Comparison of ENCODE assay signal across 8 cellular contexts in genomic region chr11:33735166-33735425, GRCh38. TPM values are rescaled to one million over a fixed set of nuclear protein-coding genes. Genes with fewer than 3 reads are reported as not detected.
A peak's percentile ranks its signal among the peaks of the same experiment; 100 is the strongest.
DNase-seq lines count a peak whose midpoint lies in the region; ATAC-seq, FAIRE-seq and TF ChIP-seq lines count a peak whose summit lies in the region.

No MANE protein-coding gene starts in this region.

- FAIRE-seq in endothelial cell of umbilical vein (lab: Jason Lieb, UNC) (peak; percentile 35), GM12891 (lab: Jason Lieb, UNC) (no peak)

- no peaks in the 10 kb centered on the region for H3K9me3 Mint-ChIP-seq in activated T-cell treated with anti-CD3 and anti-CD28 coated beads, Interleukin-2, amount 50 U/mL, for 4 hours
- H3K9me3 Mint-ChIP-seq in osteocyte (ENCODE audit: unreplicated experiment), result no peaks in the 10 kb centered on the region

- H3K4me3 ChIP-seq in OCI-LY3 (ENCODE audit: low read length), result peak overlapping the region; percentile 78
- peak overlapping the region; percentile 74 to 98 (median 95) for H3K4me3 ChIP-seq in endothelial cell of umbilical vein (replicated peaks in 1 of 3; ENCODE audit: insufficient read depth in 1 of 3, low read depth in 1 of 3, low read length in 3 of 3)

- dilution Hi-C loops in endothelial cell of umbilical vein (cut with MboI; ENCODE audit: extremely low pct_ligation_motif_present, low sequenced_read_pairs), result no loop called here

- CTCF ChIA-PET in endothelial cell of umbilical vein (lab: Charles Lee), result interaction anchor here (1.4 to 4.6 kb wide), 4 partner anchors 7 to 19 kb away, joined by 4 to 32 read pairs (median 20); no protein-coding TSS in a partner anchor

- H3K79me2 ChIP-seq in OCI-LY3 (ENCODE audit: low read length) (peaks cover 52% of the 10 kb centered on the region), endothelial cell of umbilical vein (ENCODE audit: control insufficient read depth, insufficient read depth, low read length) (peaks cover 68% of the 10 kb centered on the region)

- TF ChIP-seq CTCF in OCI-LY3 (IDR thresholded peaks at IDR 0.05; ENCODE audit: low read depth, low read length) (no peak), endothelial cell of umbilical vein (IDR thresholded peaks at IDR 0.05; ENCODE audit: extremely low read depth in 1 of 2, insufficient read depth in 1 of 2, low read depth in 1 of 2, low read length in 2 of 2) (no peak), osteocyte (IDR thresholded peaks at IDR 0.05) (no peak)

- peak overlapping the region; percentile 97 for H3K27ac Mint-ChIP-seq in osteocyte (ENCODE audit: unreplicated experiment)

- H3K27me3 ChIP-seq in OCI-LY3 (ENCODE audit: low read depth, low read length), result no peaks in the 10 kb centered on the region
- H3K27me3 ChIP-seq in endothelial cell of umbilical vein (ENCODE audit: control insufficient read depth in 2 of 2, insufficient read depth in 2 of 2, low read length in 2 of 2), result no peaks in the 10 kb centered on the region

- intact Hi-C loops in endothelial cell of umbilical vein (cut with micrococcal nuclease), result loop anchor here (2.0 to 5.0 kb wide), 4 partner anchors 34 to 573 kb away; partner anchors contain the start of genes C11orf91, CSTF3 and HIPK3

- peaks cover 43% of the 10 kb centered on the region for H3K4me1 ChIP-seq in OCI-LY3 (ENCODE audit: low read length)
- H3K4me1 ChIP-seq in endothelial cell of umbilical vein (ENCODE audit: control insufficient read depth, extremely low read depth, insufficient read depth, low read length), result peaks cover 54% of the 10 kb centered on the region

- peak overlapping the region; percentile 86 for H3K9ac ChIP-seq in OCI-LY3 (ENCODE audit: low read length)
- H3K9ac ChIP-seq in endothelial cell of umbilical vein (replicated peaks; ENCODE audit: extremely low read depth, insufficient read depth, low read length), result peak overlapping the region; percentile 99

- TF ChIP-seq POLR2A in endothelial cell of umbilical vein (IDR thresholded peaks at IDR 0.05; ENCODE audit: low read depth, low read length) (no peak), GM12891 (IDR thresholded peaks at IDR 0.05; ENCODE audit: low read depth, low read length) (no peak)

- H3K4me1 Mint-ChIP-seq in activated T-cell treated with anti-CD3 and anti-CD28 coated beads, Interleukin-2, amount 50 U/mL, for 4 hours (ENCODE audit: low read depth), result peaks cover 44% of the 10 kb centered on the region
- H3K4me1 Mint-ChIP-seq in osteocyte (ENCODE audit: unreplicated experiment), result peaks cover 65% of the 10 kb centered on the region

- H3K27me3 Mint-ChIP-seq in activated T-cell treated with anti-CD3 and anti-CD28 coated beads, Interleukin-2, amount 50 U/mL, for 4 hours (ENCODE audit: low read depth), result no peaks in the 10 kb centered on the region
- H3K27me3 Mint-ChIP-seq in osteocyte (ENCODE audit: unreplicated experiment), result no peaks in the 10 kb centered on the region

- no TSS peak for BruUV-seq in endothelial cell of umbilical vein (replicated peaks; lab: Mats Ljungman, UMichigan)

- H2AFZ ChIP-seq in OCI-LY3 (ENCODE audit: low read depth, low read length), result 0 out of 2 replicates have a peak overlapping the region, but pooled peaks have one; percentile 8
- no peak overlapping the region for H2AFZ ChIP-seq in endothelial cell of umbilical vein (ENCODE audit: low read depth, low read length)

- peak overlapping the region; percentile 92 for H3K4me2 ChIP-seq in OCI-LY3 (ENCODE audit: low read length)
- H3K4me2 ChIP-seq in endothelial cell of umbilical vein (ENCODE audit: insufficient read depth, low read length), result peak overlapping the region; percentile 99

- peak overlapping the region; percentile 41 for H3K27ac ChIP-seq in OCI-LY3 (ENCODE audit: low read length)
- H3K27ac ChIP-seq in endothelial cell of umbilical vein (ENCODE audit: insufficient read depth, low read depth, low read length), result peak overlapping the region; percentile 93

- H3K9me3 ChIP-seq in OCI-LY3 (ENCODE audit: insufficient read depth, low read length), result no peaks in the 10 kb centered on the region
- no peaks in the 10 kb centered on the region for H3K9me3 ChIP-seq in endothelial cell of umbilical vein (replicated peaks; ENCODE audit: control insufficient read depth, insufficient read depth, low read length)

- ATAC-seq in activated T-cell treated with anti-CD3 and anti-CD28 coated beads, Interleukin-2, amount 50 U/mL, for 4 hours, result no peak
- no peak for ATAC-seq in HG03108 (IDR thresholded peaks at IDR 0.05; ENCODE audit: unreplicated experiment)

- peaks cover 21% of the 10 kb centered on the region for H3K36me3 ChIP-seq in OCI-LY3 (replicated peaks; ENCODE audit: low read depth, low read length)
- peaks cover 4% of the 10 kb centered on the region in 2 experiments for H3K36me3 ChIP-seq in endothelial cell of umbilical vein (ENCODE audit: control insufficient read depth in 2 of 2, extremely low read depth in 1 of 2, insufficient read depth in 2 of 2, low read length in 2 of 2)

- no peaks in the 10 kb centered on the region for H3K9me1 ChIP-seq in endothelial cell of umbilical vein (replicated peaks; ENCODE audit: control insufficient read depth, extremely low read depth, insufficient read depth, low read length)

- H4K20me1 ChIP-seq in OCI-LY3 (ENCODE audit: insufficient read depth, low read length) (peaks cover 8% of the 10 kb centered on the region; the same call in 1 of the 2 replicates), endothelial cell of umbilical vein (replicated peaks; ENCODE audit: control insufficient read depth, extremely low read depth, insufficient read depth, low read length) (peaks cover 3% of the 10 kb centered on the region)

- POLR2A ChIA-PET in endothelial cell of umbilical vein (lab: Charles Lee), result interaction anchor here (1.7 kb wide), 1 partner anchor 28 kb away, joined by 5 read pairs; no protein-coding TSS in a partner anchor

- DNase-seq in activated T-cell treated with anti-CD3 and anti-CD28 coated beads, Interleukin-2, amount 50 U/mL, for 4 hours, result no peak
- DNase-seq in activated T-cell treated with anti-CD3 and anti-CD28 coated beads, Interleukin-2, amount 50 U/mL, for 48 hours, result no peak
- DNase-seq in endothelial cell of umbilical vein (ENCODE audit: low read depth, low spot score) (no peak), osteocyte (ENCODE audit: extremely low spot score, unreplicated experiment) (no peak), GM12891 (ENCODE audit: insufficient read length, low spot score) (no peak), glomerular visceral epithelial cell (ENCODE audit: extremely low spot score) (no peak)

- peaks cover 9% of the 10 kb centered on the region for H3K36me3 Mint-ChIP-seq in activated T-cell treated with anti-CD3 and anti-CD28 coated beads, Interleukin-2, amount 50 U/mL, for 4 hours (ENCODE audit: insufficient read depth)
- H3K36me3 Mint-ChIP-seq in osteocyte (ENCODE audit: unreplicated experiment), result peaks cover 15% of the 10 kb centered on the region

- peak overlapping the region; percentile 88 for H3K4me3 Mint-ChIP-seq in activated T-cell treated with anti-CD3 and anti-CD28 coated beads, Interleukin-2, amount 50 U/mL, for 4 hours
- peak overlapping the region; percentile 92 for H3K4me3 Mint-ChIP-seq in osteocyte (ENCODE audit: unreplicated experiment)

TF ChIP-seq in endothelial cell of umbilical vein, 7 proteins besides CTCF, POLR2A, EP300 and RAD21 (continues in another document):
- TF ChIP-seq FOS (IDR thresholded peaks at IDR 0.05; ENCODE audit: borderline replicate concordance, insufficient read depth, low read length), result no peak
- TF ChIP-seq MYC (IDR thresholded peaks at IDR 0.05; ENCODE audit: low read depth, low read length), result no peak

TF ChIP-seq in GM12891, 5 proteins besides CTCF, POLR2A, EP300 and RAD21:
- no peak for TF ChIP-seq POLR2AphosphoS5 (IDR thresholded peaks at IDR 0.05; ENCODE audit: low read depth, low read length)
- TF ChIP-seq TAF1 (IDR thresholded peaks at IDR 0.05; ENCODE audit: low read depth, low read length), result no peak
TF ChIP-seq in GM12891: peak in this region for 0.

RNA-seq across cellular contexts. Expression of gene CD59, which starts 1.1 kb away (rescaled TPM):
- total RNA-seq in activated T-cell treated with anti-CD3 and anti-CD28 coated beads, Interleukin-2, amount 50 U/mL, for 4 hours, result 10 to 100 TPM; 27.8 to 44.8 (median 30.0) TPM
- 1,084 and 1,141 TPM in 2 replicates for total RNA-seq in endothelial cell of umbilical vein
- 898 and 992 TPM in 2 replicates for polyA plus RNA-seq in endothelial cell of umbilical vein
- 1,189 and 1,210 TPM in 2 replicates for polyA plus RNA-seq in endothelial cell of umbilical vein (2011; cell fraction: cytosol; rRNA removed)
- 468 and 574 TPM in 2 replicates for polyA plus RNA-seq in endothelial cell of umbilical vein (2011; cell fraction: nucleus; rRNA removed)
- 1,678 and 2,079 TPM in 2 replicates for polyA plus RNA-seq in endothelial cell of umbilical vein (2012)
- 1,358 and 1,650 TPM in 2 replicates for polyA minus RNA-seq in endothelial cell of umbilical vein
- 111 TPM for polyA minus RNA-seq in endothelial cell of umbilical vein (2011; cell fraction: cytosol; rRNA and poly(A)+ RNA removed)
- polyA minus RNA-seq in endothelial cell of umbilical vein (2011; cell fraction: nucleus; rRNA and poly(A)+ RNA removed), result 286 and 554 TPM in 2 replicates
- total RNA-seq in osteocyte, result 857 and 912 TPM in 2 replicates
- polyA plus RNA-seq in GM12891 (2012; ENCODE audit: low read depth, missing spikeins), result 126 TPM

RNA-seq across cellular contexts. Expression of gene C11orf91, which starts 34.5 kb away (rescaled TPM):
- total RNA-seq in activated T-cell treated with anti-CD3 and anti-CD28 coated beads, Interleukin-2, amount 50 U/mL, for 4 hours, result not detected
- total RNA-seq in endothelial cell of umbilical vein, result 1.4 and 2.1 TPM in 2 replicates
- polyA plus RNA-seq in endothelial cell of umbilical vein, result 0.21 and 0.94 TPM in 2 replicates
- 0.12 TPM in 1 of 2 replicates, not detected in the other for polyA plus RNA-seq in endothelial cell of umbilical vein (2011; cell fraction: cytosol; rRNA removed)
- 0.36 and 0.84 TPM in 2 replicates for polyA plus RNA-seq in endothelial cell of umbilical vein (2011; cell fraction: nucleus; rRNA removed)
- polyA plus RNA-seq in endothelial cell of umbilical vein (2012), result 0.48 and 0.59 TPM in 2 replicates
- not detected in 2 replicates for polyA minus RNA-seq in endothelial cell of umbilical vein
- polyA minus RNA-seq in endothelial cell of umbilical vein (2011; cell fraction: cytosol; rRNA and poly(A)+ RNA removed), result not detected
- 2.5 and 9.7 TPM in 2 replicates for polyA minus RNA-seq in endothelial cell of umbilical vein (2011; cell fraction: nucleus; rRNA and poly(A)+ RNA removed)
- 0.75 TPM in 1 of 2 replicates, not detected in the other for total RNA-seq in osteocyte
- polyA plus RNA-seq in GM12891 (2012; ENCODE audit: low read depth, missing spikeins), result not detected

RNA-seq across cellular contexts. Expression of gene FBXO3, which starts 39.2 kb away (rescaled TPM):
- 10 to 100 TPM; 14.4 to 16.2 (median 14.8) TPM for total RNA-seq in activated T-cell treated with anti-CD3 and anti-CD28 coated beads, Interleukin-2, amount 50 U/mL, for 4 hours
- total RNA-seq in endothelial cell of umbilical vein, result 20.8 and 23.1 TPM in 2 replicates
- polyA plus RNA-seq in endothelial cell of umbilical vein, result 14.9 and 18.0 TPM in 2 replicates
- polyA plus RNA-seq in endothelial cell of umbilical vein (2011; cell fraction: cytosol; rRNA removed), result 16.7 and 17.8 TPM in 2 replicates
- 22.7 and 32.5 TPM in 2 replicates for polyA plus RNA-seq in endothelial cell of umbilical vein (2011; cell fraction: nucleus; rRNA removed)
- 22.3 and 24.5 TPM in 2 replicates for polyA plus RNA-seq in endothelial cell of umbilical vein (2012)
- 21.8 and 28.2 TPM in 2 replicates for polyA minus RNA-seq in endothelial cell of umbilical vein
- polyA minus RNA-seq in endothelial cell of umbilical vein (2011; cell fraction: cytosol; rRNA and poly(A)+ RNA removed), result 18.0 TPM
- 21.4 and 32.4 TPM in 2 replicates for polyA minus RNA-seq in endothelial cell of umbilical vein (2011; cell fraction: nucleus; rRNA and poly(A)+ RNA removed)
- total RNA-seq in osteocyte, result 30.6 and 31.1 TPM in 2 replicates
- 7.8 TPM for polyA plus RNA-seq in GM12891 (2012; ENCODE audit: low read depth, missing spikeins)

Comparison
In these comparisons a context has a peak if more than half of its experiments do, and no peak if none do; other contexts are left out.
1. RNA of gene CD59, which starts 1.1 kb away (total RNA-seq): 1,084 to 1,141 TPM in endothelial cell of umbilical vein and 857 to 912 TPM in osteocyte; 27.8 to 44.8 TPM in activated T-cell treated with anti-CD3 and anti-CD28 coated beads, Interleukin-2, amount 50 U/mL, for 4 hours; every median in the first group is over 10 times any median in the second.